Comparison of ENCODE assay signal across 8 cellular contexts in genomic region chr14:89000007-89000942, GRCh38.
DNase-seq lines count a peak whose midpoint lies in the region; ATAC-seq and TF ChIP-seq lines count a peak whose summit lies in the region.

No MANE protein-coding gene starts in this region.

- peaks cover 0 to 4% of the 10 kb centered on the region in 2 experiments; a peak in 1 of 4 replicates for H3K4me1 Mint-ChIP-seq in H9

- H3K27me3 Mint-ChIP-seq in H9 (ENCODE audit: low read depth) = peaks cover 15% of the 10 kb centered on the region

- H3K23ac ChIP-seq in H9 (ENCODE audit: insufficient read length, low read depth, low read length) = no peak overlapping the region

- no peaks in the 10 kb centered on the region; a peak in 2 of 7 replicates for H3K36me3 Mint-ChIP-seq in H9 (ENCODE audit: insufficient read depth in 1 of 3, low read depth in 3 of 3)

- no peak overlapping the region for H2AFZ ChIP-seq in H9 (ENCODE audit: low read length)

- H3K9me3 ChIP-seq in H9 (ENCODE audit: control insufficient read depth, low read depth, low read length) = no peaks in the 10 kb centered on the region
- no peaks in the 10 kb centered on the region for H3K9me3 ChIP-seq in SJSA1 (replicated peaks)

- H3K4me2 ChIP-seq in H9 (ENCODE audit: insufficient read depth, insufficient read length, low read length) = no peak overlapping the region

- H4K5ac ChIP-seq in H9 (ENCODE audit: insufficient read length, low read depth, low read length) = no peak overlapping the region

- H3K27ac ChIP-seq in H9 (ENCODE audit: insufficient read length, low read depth, low read length) (no peak overlapping the region), SJSA1 (no peak overlapping the region), coronary artery (no peak overlapping the region)

- no peak overlapping the region for H3K56ac ChIP-seq in H9 (ENCODE audit: insufficient read length, low read depth, low read length)

- H3K27me3 ChIP-seq in H9 (ENCODE audit: insufficient read depth, low read length) (no peaks in the 10 kb centered on the region), SJSA1 (replicated peaks) (no peaks in the 10 kb centered on the region)

- no peaks in the 10 kb centered on the region; a peak in 3 of 5 replicates for H3K9me3 Mint-ChIP-seq in H9

- H3K18ac ChIP-seq in H9 (ENCODE audit: insufficient read length, low read depth, low read length) = no peak overlapping the region

- H3K4me3 Mint-ChIP-seq in H9 = no peak overlapping the region

- no peaks in the 10 kb centered on the region for H3K36me3 ChIP-seq in SJSA1

- no peaks in the 10 kb centered on the region for H3K79me2 ChIP-seq in H9 (ENCODE audit: insufficient read depth, low read length)

- H2BK20ac ChIP-seq in H9 (ENCODE audit: low read depth, low read length, poor library complexity, severe bottlenecking) = no peak overlapping the region

- H3T11ph ChIP-seq in H9 (ENCODE audit: low read length) = no peak overlapping the region

- no peak overlapping the region for H2BK5ac ChIP-seq in H9 (ENCODE audit: insufficient read length, low read length)

- H2AK5ac ChIP-seq in H9 (ENCODE audit: insufficient read length, low read length) = no peak overlapping the region

- H2BK12ac ChIP-seq in H9 (ENCODE audit: insufficient read length, low read depth, low read length) = no peak overlapping the region

- ATAC-seq in HG02588 (IDR thresholded peaks at IDR 0.05; ENCODE audit: unreplicated experiment) = no peak

- H4K91ac ChIP-seq in H9 (ENCODE audit: insufficient read length, low read depth, low read length) = no peak overlapping the region

- peak; percentile 93 for DNase-seq in AG20443 (ENCODE audit: low spot score)
- DNase-seq in H9 = peak; percentile 52
- DNase-seq in SJSA1 (ENCODE audit: low read depth in 1 of 2, low spot score in 2 of 2) = peak; percentile 21 to 58
- peak; percentile 91 for DNase-seq in fibroblast of the aortic adventitia (ENCODE audit: low read depth)
- peak; percentile 6 to 49 for DNase-seq in stimulated activated CD8-positive, alpha-beta memory T cell treated with anti-CD3 and anti-CD28 coated beads, Interleukin-15, amount 100 ng/mL, for 48 hours (ENCODE audit: low read depth in 2 of 2)
- DNase-seq in coronary artery (ENCODE audit: low spot score) = no peak
- no peak for DNase-seq in NCI-H128 (lab: John Stamatoyannopoulos, UW; ENCODE audit: unreplicated experiment)

- H3K4me1 ChIP-seq in H9 (ENCODE audit: insufficient read depth, low read length) (no peaks in the 10 kb centered on the region), SJSA1 (replicated peaks) (peaks cover 9% of the 10 kb centered on the region)

- no peaks in the 10 kb centered on the region for H4K20me1 ChIP-seq in H9 (ENCODE audit: control insufficient read depth, insufficient read depth, insufficient read length)

- no peak overlapping the region for H3K27ac Mint-ChIP-seq in H9

- WGBS in H9 (ENCODE audit: extremely low coverage, insufficient read length, low lambda C conversion rate) = no CpG with 5 or more reads among the region's 9 CpGs

- H2BK120ac ChIP-seq in H9 (ENCODE audit: low read depth, low read length, poor library complexity, severe bottlenecking) = no peak overlapping the region

- no peak overlapping the region for H2BK15ac ChIP-seq in H9 (ENCODE audit: low read depth, low read length)

- no peak overlapping the region for H3K9ac ChIP-seq in H9 (ENCODE audit: extremely low read depth, insufficient read length, low read length)

- no peak overlapping the region for H3K4ac ChIP-seq in H9 (ENCODE audit: low read depth, low read length)

- TF ChIP-seq CTCF in H9 (conservative IDR thresholded peaks at IDR 0.05) (no peak), fibroblast of the aortic adventitia (IDR thresholded peaks at IDR 0.05; ENCODE audit: insufficient read depth, low read length) (no peak), coronary artery (IDR thresholded peaks at IDR 0.05) (no peak)

- H3K23me2 ChIP-seq in H9 (ENCODE audit: insufficient read length, low read depth, low read length, poor library complexity, severe bottlenecking) = no peaks in the 10 kb centered on the region

- H4K8ac ChIP-seq in H9 (replicated peaks; ENCODE audit: insufficient read length, low read depth, low read length) = no peak overlapping the region

- no peak overlapping the region for H3K4me3 ChIP-seq in SJSA1
- H3K4me3 ChIP-seq in fibroblast of the aortic adventitia (ENCODE audit: low read depth, low read length) = no peak overlapping the region
- no peak overlapping the region for H3K4me3 ChIP-seq in coronary artery

- H3K79me1 ChIP-seq in H9 (ENCODE audit: insufficient read depth, low read depth, low read length, poor library complexity, severe bottlenecking) = no peaks in the 10 kb centered on the region

- H3K14ac ChIP-seq in H9 (ENCODE audit: insufficient read depth, low read length) = no peak overlapping the region

Comparison
In these comparisons a context has a peak if more than half of its experiments do, and no peak if none do; other contexts are left out.
1. DNase-seq: peak in AG20443 (single experiment), H9 (single experiment), SJSA1 (2 of 2), fibroblast of the aortic adventitia (single experiment) and stimulated activated CD8-positive, alpha-beta memory T cell treated with anti-CD3 and anti-CD28 coated beads, Interleukin-15, amount 100 ng/mL, for 48 hours (2 of 2); none in coronary artery (single experiment) and NCI-H128 (single experiment).